8 cellular contexts compared by ENCODE assay signal in the genomic region with DNA sequence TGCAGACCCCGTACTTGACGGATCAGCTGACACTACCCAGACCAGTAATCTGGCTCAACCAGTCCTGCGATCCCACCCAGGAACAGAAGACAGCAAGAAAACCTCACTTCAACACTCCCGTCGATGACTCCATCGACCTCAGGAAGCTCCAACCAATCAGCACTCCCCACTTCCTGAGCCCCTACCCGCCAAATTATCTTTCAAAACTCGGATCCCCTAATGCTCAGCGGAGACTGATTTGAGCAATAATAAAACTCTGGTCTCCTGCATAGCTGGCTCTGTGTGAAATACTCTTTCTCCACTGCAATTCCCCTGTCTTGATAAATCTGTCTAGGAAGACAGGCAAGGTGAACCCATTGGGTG. TPM values are rescaled to one million over a fixed set of nuclear protein-coding genes. Genes with fewer than 3 reads are reported as not detected.
DNase-seq lines count a peak whose midpoint lies in the region; ATAC-seq, FAIRE-seq and TF ChIP-seq lines count a peak whose summit lies in the region.

No MANE protein-coding gene starts in this region.

- H3K14ac ChIP-seq in H1 (ENCODE audit: insufficient read length) = no peak overlapping the region

- no peak overlapping the region for H2AFZ ChIP-seq in PC-9
- H2AFZ ChIP-seq in H1 (ENCODE audit: low read length) = no peak overlapping the region

- H3K36me3 ChIP-seq in PC-9 (ENCODE audit: low read depth) (no peaks in the 10 kb centered on the region; the same call in 1 of the 2 replicates), H1 (ENCODE audit: control insufficient read depth in 2 of 4, insufficient read depth in 4 of 4, low read length in 3 of 4) (peaks cover 0 to 7% (median 0%) of the 10 kb centered on the region in 4 experiments; a peak in 2 of 8 replicates), rectal smooth muscle tissue (ENCODE audit: control insufficient read depth, insufficient read depth, low read length) (no peaks in the 10 kb centered on the region)

- FAIRE-seq in H1 (lab: Jason Lieb, UNC) = no peak

- no peak overlapping the region for H2BK5ac ChIP-seq in H1 (ENCODE audit: low read depth, low read length)

- no TSS peak for BruUV-seq in PC-9 (replicated peaks; lab: Mats Ljungman, UMichigan)

- DNase-seq in GM12865 (ENCODE audit: low read depth) = peak; percentile 68
- no peak for DNase-seq in PC-9
- no peak for DNase-seq in H1 (ENCODE audit: low read depth in 1 of 2, low spot score in 2 of 2)
- no peak for DNase-seq in stimulated activated CD4-positive, alpha-beta T cell treated with anti-CD3 and anti-CD28 coated beads, Interleukin-4, amount 100 ng/mL, for 1 hour

- H3K4ac ChIP-seq in H1 (replicated peaks; ENCODE audit: insufficient read length, low read depth, low read length) = no peak overlapping the region

- H4K20me1 ChIP-seq in PC-9 (ENCODE audit: insufficient read depth) (no peaks in the 10 kb centered on the region; the same call in 1 of the 2 replicates), H1 (replicated peaks in 1 of 2; ENCODE audit: control insufficient read depth in 1 of 2, insufficient read depth in 2 of 2, low read length in 2 of 2) (peaks cover 6 to 15% of the 10 kb centered on the region in 2 experiments)

- H3F3A ChIP-seq in PC-9 (ENCODE audit: insufficient read depth, low read depth) = peaks cover 30% of the 10 kb centered on the region; the same call in 1 of the 2 replicates

- no peak overlapping the region for H3K56ac ChIP-seq in H1 (replicated peaks; ENCODE audit: insufficient read length, low read depth, low read length)

- H3K4me2 ChIP-seq in PC-9 (peak overlapping the region; percentile 86), H1 (ENCODE audit: insufficient read depth in 1 of 2, low read depth in 2 of 2, low read length in 2 of 2) (peak overlapping the region; percentile 69 to 74)

- no peak overlapping the region for H4K5ac ChIP-seq in H1 (ENCODE audit: insufficient read length, low read depth, low read length)

- H3K79me1 ChIP-seq in H1 (ENCODE audit: low read depth, low read length) = peaks cover 17% of the 10 kb centered on the region

- no peak overlapping the region for H2BK15ac ChIP-seq in H1 (ENCODE audit: low read length)

- TF ChIP-seq CTCF in GM12865 (IDR thresholded peaks at IDR 0.05; ENCODE audit: insufficient read depth, low read depth, low read length, missing control alignments) = no peak
- TF ChIP-seq CTCF in PC-9 (conservative IDR thresholded peaks at IDR 0.05) = no peak
- TF ChIP-seq CTCF in H1 (IDR thresholded peaks at IDR 0.05; ENCODE audit: control extremely low read depth in 1 of 3, insufficient read depth in 1 of 3, low read depth in 1 of 3, low read length in 3 of 3) = no peak

- no peak overlapping the region for H3K18ac ChIP-seq in H1 (ENCODE audit: extremely low read depth, low read length)

- no peak overlapping the region for H2BK20ac ChIP-seq in H1 (ENCODE audit: low read length)

- ATAC-seq in HG02981 (IDR thresholded peaks at IDR 0.05; ENCODE audit: unreplicated experiment) (no peak), HG03280 (IDR thresholded peaks at IDR 0.05; ENCODE audit: unreplicated experiment) (no peak)
- ATAC-seq in activated CD4-positive, CD25-positive, alpha-beta regulatory T cell treated with anti-CD3 and anti-CD28 coated beads, Interleukin-2, amount 50 U/mL, for 24 hours = no peak

- TF ChIP-seq POLR2A in H1 (IDR thresholded peaks at IDR 0.05; ENCODE audit: control extremely low read depth in 1 of 2, low read depth in 2 of 2, low read length in 2 of 2) = no peak

- H3K4me1 ChIP-seq in PC-9 (replicated peaks; ENCODE audit: insufficient read depth) (peaks cover 37% of the 10 kb centered on the region), H1 (replicated peaks in 1 of 4; ENCODE audit: control insufficient read depth in 3 of 4, insufficient read depth in 4 of 4, low read length in 3 of 4) (peaks cover 6 to 9% (median 7%) of the 10 kb centered on the region in 4 experiments), rectal smooth muscle tissue (ENCODE audit: control insufficient read depth, insufficient read depth, low read length) (peaks cover 15% of the 10 kb centered on the region)

- H3K23me2 ChIP-seq in H1 (ENCODE audit: low read depth, low read length) = no peaks in the 10 kb centered on the region

- H3K27me3 ChIP-seq in PC-9 (ENCODE audit: insufficient read depth, low read depth) = no peaks in the 10 kb centered on the region
- H3K27me3 ChIP-seq in H1 (replicated peaks in 1 of 4; ENCODE audit: control insufficient read depth in 3 of 4, extremely low read depth in 1 of 4, insufficient read depth in 3 of 4, low read length in 3 of 4) = no peaks in the 10 kb centered on the region
- no peaks in the 10 kb centered on the region for H3K27me3 ChIP-seq in rectal smooth muscle tissue (ENCODE audit: control insufficient read depth, insufficient read depth, low read length)

- no peak overlapping the region for H3K23ac ChIP-seq in H1 (ENCODE audit: insufficient read length)

- no peak overlapping the region for H2BK120ac ChIP-seq in H1 (replicated peaks; ENCODE audit: low read depth, low read length)

- intact Hi-C loops in PC-9 (cut with micrococcal nuclease; ENCODE audit: unreplicated experiment) = loop anchor here (2.0 kb wide), 1 partner anchor 17 kb away; no protein-coding TSS in a partner anchor

- no peak for TF ChIP-seq RAD21 in H1 (IDR thresholded peaks at IDR 0.05 in 1 of 2, conservative IDR thresholded peaks at IDR 0.05 in 1 of 2; ENCODE audit: low read depth in 2 of 2, low read length in 2 of 2)

- H3K9ac ChIP-seq in H1 (replicated peaks in 1 of 4; ENCODE audit: extremely low read depth in 1 of 4, low read depth in 3 of 4, low read length in 3 of 4) = peak overlapping the region in 3 of 4 experiments; percentile 41 to 91 (median 89); a peak in 3 of 7 replicates
- peak overlapping the region; percentile 79 for H3K9ac ChIP-seq in rectal smooth muscle tissue (ENCODE audit: low read length)

- H3K9me2 ChIP-seq in PC-9 (ENCODE audit: insufficient read depth) = no peaks in the 10 kb centered on the region

- H3K4me3 ChIP-seq in GM12865 (ENCODE audit: low read depth, low read length) (peak overlapping the region; percentile 82), PC-9 (peak overlapping the region; percentile 76), H1 (ENCODE audit: extremely low read depth in 1 of 4, insufficient read depth in 2 of 4, low read depth in 3 of 4, low read length in 4 of 4) (peak overlapping the region; percentile 70 to 82 (median 78)), rectal smooth muscle tissue (ENCODE audit: low read length) (peak overlapping the region; percentile 77)

- TF ChIP-seq EP300 in H1 (IDR thresholded peaks at IDR 0.05; ENCODE audit: borderline replicate concordance in 1 of 2, low read depth in 2 of 2, low read length in 2 of 2) = no peak

- peak overlapping the region; percentile 42; the same call in 1 of the 2 replicates for H3K27ac ChIP-seq in PC-9
- H3K27ac ChIP-seq in H1 (ENCODE audit: low read depth, low read length) = no peak overlapping the region
- no peak overlapping the region for H3K27ac ChIP-seq in rectal smooth muscle tissue (ENCODE audit: low read depth, low read length)

- H2AK5ac ChIP-seq in H1 (ENCODE audit: low read depth, low read length) = no peak overlapping the region

- no peak overlapping the region for H4K8ac ChIP-seq in H1 (ENCODE audit: extremely low read depth, insufficient read depth, low read length)

- POLR2A ChIA-PET in PC-9 (lab: Charles Lee; ENCODE audit: unreplicated experiment) (interaction anchor here (0.6 to 1.9 kb wide), 5 partner anchors 17 to 64 kb away, joined by 4 to 28 read pairs (median 20); a partner anchor contains a TSS), H1 (lab: Charles Lee; ENCODE audit: partially characterized antibody) (interaction anchor here (0.6 to 13.8 kb wide), 22 partner anchors 9 to 223 kb away, joined by 3 to 200 read pairs (median 4); a partner anchor contains a TSS)

- CTCF ChIA-PET in PC-9 (lab: Charles Lee) (interaction anchor here (0.6 to 1.8 kb wide), 5 partner anchors 15 to 129 kb away, joined by 3 to 10 read pairs (median 3); a partner anchor contains a TSS), H1 (lab: Charles Lee; ENCODE audit: partially characterized antibody) (interaction anchor here (0.7 to 13.7 kb wide), 21 partner anchors 10 to 325 kb away, joined by 3 to 242 read pairs (median 3); a partner anchor contains a TSS)

- H3K9me3 ChIP-seq in PC-9 (ENCODE audit: insufficient read depth, low read depth) (no peaks in the 10 kb centered on the region), H1 (ENCODE audit: insufficient read depth in 2 of 2, low read depth in 1 of 2, low read length in 1 of 2) (no peaks in the 10 kb centered on the region)

- no peak overlapping the region for H2BK12ac ChIP-seq in H1 (ENCODE audit: low read depth, low read length)

- H3K79me2 ChIP-seq in PC-9 (ENCODE audit: low read depth) = peaks cover 54% of the 10 kb centered on the region
- peaks cover 20 to 45% of the 10 kb centered on the region in 2 experiments for H3K79me2 ChIP-seq in H1 (ENCODE audit: control insufficient read depth in 1 of 2, insufficient read depth in 2 of 2, low read length in 2 of 2)

- WGBS in H1 (ENCODE audit: extremely low coverage in 1 of 2, insufficient coverage in 1 of 2, insufficient read length in 1 of 2, insufficient replicate concordance in 2 of 2, low coverage in 1 of 2, low lambda C conversion rate in 2 of 2, missing lambda C conversion rate in 1 of 2), 2 experiments = 84% methylated on average over 9 of the region's 9 CpGs; no CpG with 5 or more reads in 1 of the 2 experiments

- H4K91ac ChIP-seq in H1 (replicated peaks; ENCODE audit: insufficient read length, low read length) = no peak overlapping the region

RNA-seq across cellular contexts. Expression of a gene that starts 1.2 kb away (rescaled TPM):
- total RNA-seq in PC-9 (2021) = 291 and 323 TPM in 2 replicates
- total RNA-seq in H1 (2021; fragmentation: NEBNext Ultra II Directional; extraction: Animal tissue kit (Norgen Biotek cat#: 25700)) = 319 and 344 TPM in 2 replicates
- polyA plus RNA-seq in H1 (2011; rRNA removed) = 302 and 380 TPM in 2 replicates
- polyA plus RNA-seq in H1 (2011; cell fraction: cytosol; rRNA removed) = 472 TPM
- 307 TPM for polyA plus RNA-seq in H1 (2011; cell fraction: nucleus; rRNA removed)
- polyA plus RNA-seq in H1 (2012, experiment 1 of 2) = 245 to 329 TPM (median 314 TPM) in 4 replicates
- polyA plus RNA-seq in H1 (2012, experiment 2 of 2) = 316 TPM
- polyA plus RNA-seq in H1 (2013, experiment 1 of 2) = 312 TPM
- 316 TPM for polyA plus RNA-seq in H1 (2013, experiment 2 of 2)
- 47.1 and 48.2 TPM in 2 replicates for polyA minus RNA-seq in H1 (2011; rRNA and poly(A)+ RNA removed)
- polyA minus RNA-seq in H1 (2011; cell fraction: cytosol; rRNA and poly(A)+ RNA removed) = 90.1 TPM
- polyA minus RNA-seq in H1 (2011; cell fraction: nucleus; rRNA and poly(A)+ RNA removed) = 101 TPM

RNA-seq across cellular contexts. Expression of a gene that starts 18.7 kb away (rescaled TPM):
- total RNA-seq in PC-9 (2021) = 42.0 and 53.6 TPM in 2 replicates
- 33.2 and 33.4 TPM in 2 replicates for total RNA-seq in H1 (2021; fragmentation: NEBNext Ultra II Directional; extraction: Animal tissue kit (Norgen Biotek cat#: 25700))
- 16.6 and 17.0 TPM in 2 replicates for polyA plus RNA-seq in H1 (2011; rRNA removed)
- polyA plus RNA-seq in H1 (2011; cell fraction: cytosol; rRNA removed) = 19.4 TPM
- polyA plus RNA-seq in H1 (2011; cell fraction: nucleus; rRNA removed) = 29.1 TPM
- polyA plus RNA-seq in H1 (2012, experiment 1 of 2) = 21.0 to 25.1 TPM (median 23.6 TPM) in 4 replicates
- 19.1 TPM for polyA plus RNA-seq in H1 (2012, experiment 2 of 2)
- polyA plus RNA-seq in H1 (2013, experiment 1 of 2) = 41.9 TPM
- polyA plus RNA-seq in H1 (2013, experiment 2 of 2) = 41.8 TPM
- 58.5 and 73.6 TPM in 2 replicates for polyA minus RNA-seq in H1 (2011; rRNA and poly(A)+ RNA removed)
- 23.0 TPM for polyA minus RNA-seq in H1 (2011; cell fraction: cytosol; rRNA and poly(A)+ RNA removed)
- 27.0 TPM for polyA minus RNA-seq in H1 (2011; cell fraction: nucleus; rRNA and poly(A)+ RNA removed)

RNA-seq across cellular contexts. Expression of a gene that starts 40.3 kb away (rescaled TPM):
- total RNA-seq in PC-9 (2021) = 115 and 150 TPM in 2 replicates
- 77.5 and 95.8 TPM in 2 replicates for total RNA-seq in H1 (2021; fragmentation: NEBNext Ultra II Directional; extraction: Animal tissue kit (Norgen Biotek cat#: 25700))
- 54.0 and 64.4 TPM in 2 replicates for polyA plus RNA-seq in H1 (2011; rRNA removed)
- 88.8 TPM for polyA plus RNA-seq in H1 (2011; cell fraction: cytosol; rRNA removed)
- 97.7 TPM for polyA plus RNA-seq in H1 (2011; cell fraction: nucleus; rRNA removed)
- 15.6 to 62.2 TPM (median 61.4 TPM) in 4 replicates for polyA plus RNA-seq in H1 (2012, experiment 1 of 2)
- polyA plus RNA-seq in H1 (2012, experiment 2 of 2) = 20.8 TPM
- 45.5 TPM for polyA plus RNA-seq in H1 (2013, experiment 1 of 2)
- 50.7 TPM for polyA plus RNA-seq in H1 (2013, experiment 2 of 2)
- 21.2 and 23.0 TPM in 2 replicates for polyA minus RNA-seq in H1 (2011; rRNA and poly(A)+ RNA removed)
- 115 TPM for polyA minus RNA-seq in H1 (2011; cell fraction: cytosol; rRNA and poly(A)+ RNA removed)
- polyA minus RNA-seq in H1 (2011; cell fraction: nucleus; rRNA and poly(A)+ RNA removed) = 188 TPM

RNA-seq across cellular contexts. Expression of a gene that starts 47.5 kb away (rescaled TPM):
- 5.6 and 7.3 TPM in 2 replicates for total RNA-seq in PC-9 (2021)
- 0.31 and 1.0 TPM in 2 replicates for total RNA-seq in H1 (2021; fragmentation: NEBNext Ultra II Directional; extraction: Animal tissue kit (Norgen Biotek cat#: 25700))
- 0.36 and 0.82 TPM in 2 replicates for polyA plus RNA-seq in H1 (2011; rRNA removed)
- 0.45 TPM for polyA plus RNA-seq in H1 (2011; cell fraction: cytosol; rRNA removed)
- 4.0 TPM for polyA plus RNA-seq in H1 (2011; cell fraction: nucleus; rRNA removed)
- 0.22 to 0.46 TPM (median 0.31 TPM) in 4 replicates for polyA plus RNA-seq in H1 (2012, experiment 1 of 2)
- polyA plus RNA-seq in H1 (2012, experiment 2 of 2) = 0.18 TPM
- 0.12 TPM for polyA plus RNA-seq in H1 (2013, experiment 1 of 2)
- 0.15 TPM for polyA plus RNA-seq in H1 (2013, experiment 2 of 2)
- 0.98 and 1.9 TPM in 2 replicates for polyA minus RNA-seq in H1 (2011; rRNA and poly(A)+ RNA removed)
- 0.51 TPM for polyA minus RNA-seq in H1 (2011; cell fraction: cytosol; rRNA and poly(A)+ RNA removed)
- 3.5 TPM for polyA minus RNA-seq in H1 (2011; cell fraction: nucleus; rRNA and poly(A)+ RNA removed)
